ENCODE assay signal across 14 cellular contexts in genomic region chr13:95636853-95637252, GRCh38. TPM values are rescaled to one million over a fixed set of nuclear protein-coding genes. Genes with fewer than 3 reads are reported as not detected.
"Had no signal": no experiment of that assay in that cellular context is flagged by ENCODE, and none has a peak within 500 bp of the region (broad histone marks: within the 10 kb centered on the region; RNA-seq: fewer than 3 reads in every experiment).

No MANE protein-coding gene starts in this region.

- H3K4me3 Mint-ChIP-seq: natural killer cell had no signal

- H3K27ac Mint-ChIP-seq: natural killer cell had no signal

- H3K36me3 Mint-ChIP-seq: natural killer cell had no signal

- H3K4me1 Mint-ChIP-seq: natural killer cell had no signal

- DNase-seq: activated CD4-positive, CD25-positive, alpha-beta regulatory T cell; activated CD8-positive, alpha-beta memory T cell treated with anti-CD3 and anti-CD28 coated beads, Interleukin-2, amount 50 U/mL, for 48 hours; activated effector memory CD4-positive, alpha-beta T cell treated with anti-CD3 and anti-CD28 coated beads, Interleukin-2, amount 50 U/mL, for 16 hours; central memory CD4-positive, alpha-beta T cell; colonic mucosa; effector CD4-positive, alpha-beta T cell; foreskin fibroblast; kidney glomerular epithelial cell; left ventricle myocardium superior; mesenchymal stem cell; natural killer cell; SJCRH30; stimulated activated CD4-positive, alpha-beta T cell treated with anti-CD3 and anti-CD28 coated beads, Interleukin-1b, Interleukin-23, amount 100 ng/mL, for 48 hours; upper lobe of right lung had no signal

- ATAC-seq: left ventricle myocardium superior, natural killer cell, upper lobe of right lung had no signal

- H3K9me3 Mint-ChIP-seq: natural killer cell had no signal

RNA-seq across cellular contexts. Expression of gene DZIP1, which starts 7.7 kb away (rescaled TPM):
- total RNA-seq: natural killer cell had no signal
